In the genomic region with DNA sequence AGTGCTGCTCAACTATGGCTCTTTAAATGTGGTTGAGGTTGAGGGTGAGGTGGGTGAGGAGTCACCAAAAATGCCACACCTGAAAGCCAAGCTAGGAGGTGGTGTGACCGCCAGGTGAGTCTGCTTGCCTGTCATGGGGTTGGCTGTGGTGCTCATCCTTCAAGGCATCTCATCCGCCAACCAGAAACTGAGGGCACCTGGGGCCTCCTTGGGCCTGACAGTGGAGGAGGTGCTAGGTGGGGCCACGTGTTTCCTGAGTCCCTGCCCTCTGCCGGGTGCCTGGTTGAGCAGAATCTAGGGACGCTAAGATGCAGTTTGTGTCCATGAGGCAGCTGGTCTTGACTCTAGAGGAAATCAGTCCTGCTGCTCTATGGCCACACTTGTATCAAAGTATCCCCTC, we compare ENCODE assay signal across 10 cellular contexts. TPM values are rescaled to one million over a fixed set of nuclear protein-coding genes. Genes with fewer than 3 reads are reported as not detected.
DNase-seq lines count a peak whose midpoint lies in the region; ATAC-seq and TF ChIP-seq lines count a peak whose summit lies in the region.
"Had no signal": no experiment of that assay in that cellular context is flagged by ENCODE, and none has a peak within 500 bp of the region (broad histone marks: within the 10 kb centered on the region; RNA-seq: fewer than 3 reads in every experiment).

No MANE protein-coding gene starts in this region.

- no peaks in the 10 kb centered on the region for H3K27me3 Mint-ChIP-seq in CD8-positive, alpha-beta memory T cell
- no peaks in the 10 kb centered on the region for H3K27me3 Mint-ChIP-seq in effector memory CD8-positive, alpha-beta T cell
- no peaks in the 10 kb centered on the region for H3K27me3 Mint-ChIP-seq in Caco-2 (ENCODE audit: insufficient read depth, unreplicated experiment)

- no peak overlapping the region for H3K27ac ChIP-seq in CD8-positive, alpha-beta memory T cell (ENCODE audit: low read depth, low read length)
- no peak overlapping the region for H3K27ac ChIP-seq in PC-3 (ENCODE audit: low read length)
- H3K27ac ChIP-seq in stomach, result no peak overlapping the region
- H3K27ac ChIP-seq in lower lobe of right lung, result no peak overlapping the region
- H3K27ac ChIP-seq: SJSA1 had no signal

- ATAC-seq in PC-3 (peak; percentile 20; the same call in 1 of the 2 replicates), sciatic nerve (no peak), lower lobe of right lung (no peak)
- ATAC-seq in effector memory CD8-positive, alpha-beta T cell (replicated peaks), result peak; percentile 19

- TF ChIP-seq POLR2A in stomach (IDR thresholded peaks at IDR 0.05), result no peak

- no peak overlapping the region for H3K4me3 ChIP-seq in CD8-positive, alpha-beta memory T cell (ENCODE audit: low read length)
- H3K4me3 ChIP-seq in PC-3 (ENCODE audit: low read length), result no peak overlapping the region
- H3K4me3 ChIP-seq in stomach, result no peak overlapping the region
- no peak overlapping the region for H3K4me3 ChIP-seq in lower lobe of right lung
- no peak overlapping the region for H3K4me3 ChIP-seq in Caco-2 (ENCODE audit: low read depth, low read length)
- H3K4me3 ChIP-seq: SJSA1 had no signal

- peaks cover 0 to 76% (median 8%) of the 10 kb centered on the region in 3 donors for H3K36me3 Mint-ChIP-seq in CD8-positive, alpha-beta memory T cell
- peaks cover 30% of the 10 kb centered on the region for H3K36me3 Mint-ChIP-seq in effector memory CD8-positive, alpha-beta T cell (ENCODE audit: insufficient read depth)
- H3K36me3 Mint-ChIP-seq in Caco-2 (ENCODE audit: insufficient read depth, unreplicated experiment), result peaks cover 13% of the 10 kb centered on the region

- H3K36me3 ChIP-seq in CD8-positive, alpha-beta memory T cell (ENCODE audit: insufficient read depth, low read length), result peaks cover 32% of the 10 kb centered on the region
- peaks cover 12% of the 10 kb centered on the region; the same call in 1 of the 2 replicates for H3K36me3 ChIP-seq in PC-3 (ENCODE audit: low read depth, low read length)
- H3K36me3 ChIP-seq in stomach, result peaks cover 31 to 77% (median 73%) of the 10 kb centered on the region in 4 donors
- H3K36me3 ChIP-seq in lower lobe of right lung, result peaks cover 63% of the 10 kb centered on the region
- peaks cover 1% of the 10 kb centered on the region for H3K36me3 ChIP-seq in Caco-2 (ENCODE audit: control insufficient read depth, insufficient read depth, low read length)

- POLR2A ChIA-PET in CD8-positive, alpha-beta memory T cell (lab: Charles Lee), result interaction anchor here (0.6 kb wide), 1 partner anchor 214 kb away, joined by 3 read pairs; the partner anchor contains the start of gene MDGA1
- POLR2A ChIA-PET in PC-3 (lab: Charles Lee; ENCODE audit: unreplicated experiment) (no interaction called here), Caco-2 (lab: Charles Lee) (no interaction called here)

- TF ChIP-seq CTCF in PC-3 (conservative IDR thresholded peaks at IDR 0.05; ENCODE audit: low read depth, low read length), result no peak
- no peak for TF ChIP-seq CTCF in stomach (IDR thresholded peaks at IDR 0.05)
- no peak for TF ChIP-seq CTCF in lower lobe of right lung (IDR thresholded peaks at IDR 0.05)
- no peak for TF ChIP-seq CTCF in Caco-2 (IDR thresholded peaks at IDR 0.05; ENCODE audit: insufficient read depth in 1 of 2, low read depth in 1 of 2, low read length in 1 of 2, severe bottlenecking in 1 of 2, unreplicated experiment in 1 of 2)

- BruUV-seq in PC-3 (replicated peaks; lab: Mats Ljungman, UMichigan) (no TSS peak), Caco-2 (replicated peaks; lab: Mats Ljungman, UMichigan) (no TSS peak)

- H2AFZ ChIP-seq in PC-3 (ENCODE audit: low read length), result no peak overlapping the region

- WGBS in stomach, 5 donors, result 76 to 85% (median 81%) methylated on average over 4 to 5 of the region's 5 CpGs

- H3K27me3 ChIP-seq in CD8-positive, alpha-beta memory T cell (ENCODE audit: insufficient read depth, low read length, poor library complexity, severe bottlenecking), result no peaks in the 10 kb centered on the region
- no peaks in the 10 kb centered on the region for H3K27me3 ChIP-seq in PC-3 (ENCODE audit: low read length)
- no peaks in the 10 kb centered on the region for H3K27me3 ChIP-seq in stomach
- no peaks in the 10 kb centered on the region for H3K27me3 ChIP-seq in lower lobe of right lung (ENCODE audit: low read depth)
- no peaks in the 10 kb centered on the region for H3K27me3 ChIP-seq in Caco-2 (replicated peaks; ENCODE audit: control insufficient read depth, insufficient read depth, low read length)
- H3K27me3 ChIP-seq: SJSA1 had no signal

- H3F3A ChIP-seq in PC-3 (ENCODE audit: low read length, unreplicated experiment), result no peaks in the 10 kb centered on the region

- H3K9me2 ChIP-seq in PC-3 (replicated peaks; ENCODE audit: low read length), result no peaks in the 10 kb centered on the region

- no peak for DNase-seq in CD8-positive, alpha-beta memory T cell
- peak; percentile 33 for DNase-seq in PC-3
- DNase-seq in effector memory CD8-positive, alpha-beta T cell, result no peak
- DNase-seq in sciatic nerve (ENCODE audit: low spot score), result peak; percentile 42
- DNase-seq in stomach, result no peak
- no peak for DNase-seq in lower lobe of right lung
- DNase-seq in Caco-2, result no peak
- DNase-seq: DMS79, SW 1271 had no signal

- CTCF ChIA-PET in CD8-positive, alpha-beta memory T cell (lab: Charles Lee), result interaction anchor here (0.8 to 2.1 kb wide), 4 partner anchors 26 to 84 kb away, joined by 4 to 13 read pairs (median 4); no protein-coding TSS in a partner anchor
- CTCF ChIA-PET in PC-3 (lab: Charles Lee), result no interaction called here
- CTCF ChIA-PET in Caco-2 (lab: Charles Lee), result interaction anchor here (0.9 kb wide), 1 partner anchor 82 kb away, joined by 3 read pairs; no protein-coding TSS in a partner anchor

- H3K9me3 Mint-ChIP-seq in CD8-positive, alpha-beta memory T cell, result no peaks in the 10 kb centered on the region
- no peaks in the 10 kb centered on the region for H3K9me3 Mint-ChIP-seq in effector memory CD8-positive, alpha-beta T cell
- no peaks in the 10 kb centered on the region for H3K9me3 Mint-ChIP-seq in Caco-2 (ENCODE audit: unreplicated experiment)

- no peaks in the 10 kb centered on the region for H3K79me2 ChIP-seq in PC-3 (ENCODE audit: low read length)

- peak overlapping the region in 5 of 8 donors; percentile 14 to 54 (median 43) for H3K27ac Mint-ChIP-seq in CD8-positive, alpha-beta memory T cell
- peak overlapping the region; percentile 82 to 85 for H3K27ac Mint-ChIP-seq in effector memory CD8-positive, alpha-beta T cell
- no peak overlapping the region for H3K27ac Mint-ChIP-seq in Caco-2 (ENCODE audit: unreplicated experiment)

- H3K4me1 Mint-ChIP-seq in CD8-positive, alpha-beta memory T cell, result peaks cover 17 to 33% (median 17%) of the 10 kb centered on the region in 3 donors
- peaks cover 15 to 25% of the 10 kb centered on the region in 2 donors for H3K4me1 Mint-ChIP-seq in effector memory CD8-positive, alpha-beta T cell (ENCODE audit: low read depth in 2 of 2)
- no peaks in the 10 kb centered on the region for H3K4me1 Mint-ChIP-seq in Caco-2 (ENCODE audit: low read depth, unreplicated experiment)

- no peaks in the 10 kb centered on the region for H3K9me3 ChIP-seq in CD8-positive, alpha-beta memory T cell (ENCODE audit: low read length)
- H3K9me3 ChIP-seq in PC-3 (ENCODE audit: low read length) (no peaks in the 10 kb centered on the region), stomach (no peaks in the 10 kb centered on the region), lower lobe of right lung (no peaks in the 10 kb centered on the region), Caco-2 (no peaks in the 10 kb centered on the region)
- H3K9me3 ChIP-seq: SJSA1 had no signal

- no peak overlapping the region for H3K4me3 Mint-ChIP-seq in CD8-positive, alpha-beta memory T cell
- no peak overlapping the region for H3K4me3 Mint-ChIP-seq in effector memory CD8-positive, alpha-beta T cell
- no peak overlapping the region for H3K4me3 Mint-ChIP-seq in Caco-2 (ENCODE audit: unreplicated experiment)

- no peak for TF ChIP-seq EP300 in stomach (IDR thresholded peaks at IDR 0.05)

- intact Hi-C loops in PC-3 (cut with micrococcal nuclease), result loop anchor here (5.0 to 10.0 kb wide), 2 partner anchors 84 to 99 kb away; no protein-coding TSS in a partner anchor
- intact Hi-C loops in sciatic nerve (cut with DNase I), result loop anchor here (10.0 kb wide), 2 partner anchors 81 to 211 kb away; partner anchors contain the start of gene MDGA1
- intact Hi-C loops in stomach (cut with DNase I; ENCODE audit: low total_unique reads), result loop anchor here (10.0 kb wide), 2 partner anchors 81 to 211 kb away; partner anchors contain the start of gene MDGA1
- intact Hi-C loops in lower lobe of right lung (cut with DNase I), result no loop called here
- intact Hi-C loops in Caco-2 (cut with micrococcal nuclease; ENCODE audit: unreplicated experiment), result no loop called here

- H3K4me2 ChIP-seq in PC-3 (ENCODE audit: low read length), result no peak overlapping the region

- H4K20me1 ChIP-seq in PC-3 (ENCODE audit: low read length), result no peaks in the 10 kb centered on the region

- no peak overlapping the region for H3K9ac ChIP-seq in PC-3 (ENCODE audit: low read length)

- H3K4me1 ChIP-seq in CD8-positive, alpha-beta memory T cell (ENCODE audit: insufficient read depth, low read length), result peaks cover 11% of the 10 kb centered on the region
- H3K4me1 ChIP-seq in PC-3 (ENCODE audit: insufficient read depth, low read length), result no peaks in the 10 kb centered on the region
- H3K4me1 ChIP-seq in stomach, result peaks cover 0 to 11% (median 7%) of the 10 kb centered on the region in 4 donors
- no peaks in the 10 kb centered on the region for H3K4me1 ChIP-seq in lower lobe of right lung
- H3K4me1 ChIP-seq in Caco-2, result no peaks in the 10 kb centered on the region
- H3K4me1 ChIP-seq: SJSA1 had no signal

RNA-seq across cellular contexts. Expression of gene CCDC167, which starts 16.2 kb away (rescaled TPM):
- total RNA-seq in CD8-positive, alpha-beta memory T cell, result 10 to 100 TPM; 79.5 to 86.3 TPM
- 181 TPM for polyA plus RNA-seq in CD8-positive, alpha-beta memory T cell
- total RNA-seq in PC-3 (2014; rRNA removed), result 54.1 and 56.9 TPM in 2 replicates
- 10.4 TPM for total RNA-seq in sciatic nerve
- total RNA-seq in stomach, result 10 to 100 TPM in 3 of 5 donors, 1 to 10 TPM in 1, not detected in 1; 4.2 to 46.9 (median 28.8) TPM
- 10 to 100 TPM; 26.0 to 47.8 (median 42.5) TPM for polyA plus RNA-seq in stomach
- 12.7 TPM for total RNA-seq in lower lobe of right lung
- total RNA-seq in Caco-2 (2022), result 30.6 and 32.3 TPM in 2 replicates

RNA-seq across cellular contexts. Expression of gene CMTR1, which starts 50.5 kb away (rescaled TPM):
- 10 to 100 TPM; 54.3 TPM for total RNA-seq in CD8-positive, alpha-beta memory T cell
- 25.8 TPM for polyA plus RNA-seq in CD8-positive, alpha-beta memory T cell
- total RNA-seq in PC-3 (2014; rRNA removed) (36.4 and 41.9 TPM in 2 replicates), sciatic nerve (39.3 TPM), stomach (100 to 1,000 TPM in 1 of 5 donors, 10 to 100 TPM in 4; 23.6 to 145 (median 26.4) TPM), lower lobe of right lung (42.9 TPM), Caco-2 (2022) (40.0 and 40.8 TPM in 2 replicates)
- 10 to 100 TPM in 1 of 3 donors, 1 to 10 TPM in 2; 6.3 to 14.1 (median 6.6) TPM for polyA plus RNA-seq in stomach

Comparison
In these comparisons a context has a peak if more than half of its experiments do, and no peak if none do; other contexts are left out.
1. DNase-seq: peak in PC-3 (single experiment) and sciatic nerve (single experiment); none in CD8-positive, alpha-beta memory T cell (0 of 5), effector memory CD8-positive, alpha-beta T cell (0 of 3), stomach (single experiment), lower lobe of right lung (single experiment) and Caco-2 (0 of 2).
2. ATAC-seq: peak in PC-3 (single experiment) and effector memory CD8-positive, alpha-beta T cell (single experiment); none in sciatic nerve (single experiment) and lower lobe of right lung (0 of 2).
3. intact Hi-C loops: an anchor here in PC-3 (5.0 to 10.0 kb wide), sciatic nerve (10.0 kb wide) and stomach (10.0 kb wide); none called in lower lobe of right lung and Caco-2.